In the genomic region with DNA sequence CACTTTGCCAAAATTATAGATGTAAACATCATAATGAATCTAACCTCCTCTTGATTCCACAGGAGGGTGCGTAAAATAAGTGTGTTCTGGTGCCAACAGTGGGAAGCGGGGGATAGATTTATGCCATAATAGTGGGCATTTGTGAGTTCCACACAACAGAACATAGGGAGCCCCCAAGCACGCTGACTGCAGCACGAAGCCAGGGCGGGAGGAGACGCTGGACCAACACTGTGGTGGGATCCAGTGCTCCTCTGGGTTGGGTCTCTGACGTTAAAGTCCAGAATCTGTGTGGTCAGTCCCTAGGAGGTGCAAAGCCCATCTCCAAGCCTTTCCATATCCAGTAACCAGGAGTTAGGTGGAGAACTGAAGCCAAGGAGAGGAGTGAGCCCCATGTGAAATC, we compare ENCODE assay signal across 32 cellular contexts. TPM values are rescaled to one million over a fixed set of nuclear protein-coding genes. Genes with fewer than 3 reads are reported as not detected.
"Had no signal": no experiment of that assay in that cellular context is flagged by ENCODE, and none has a peak within 500 bp of the region (broad histone marks: within the 10 kb centered on the region; RNA-seq: fewer than 3 reads in every experiment).

No MANE protein-coding gene starts in this region.

- H3K27ac Mint-ChIP-seq: immature natural killer cell; memory B cell; naive thymus-derived CD8-positive, alpha-beta T cell; nephron; progenitor cell of endocrine pancreas; stimulated activated naive B cell treated with anti-CD40 and anti-IgM and Interleukin-4, amounts not matched to agents 10 μg/mL and 1 μg/mL and 100 μg/mL, for 72 hours had no signal

- H3K4me1 Mint-ChIP-seq: immature natural killer cell; memory B cell; naive thymus-derived CD8-positive, alpha-beta T cell; neural crest cell; stimulated activated naive B cell treated with anti-CD40 and anti-IgM and Interleukin-4, amounts not matched to agents 10 μg/mL and 1 μg/mL and 100 μg/mL, for 72 hours had no signal

- H3K9me3 ChIP-seq: heart left ventricle, left ventricle myocardium inferior, neutrophil, ovary, right atrium auricular region, right lobe of liver, stomach, testis, thyroid gland, transverse colon, upper lobe of right lung had no signal

- H3K9me3 Mint-ChIP-seq: immature natural killer cell; memory B cell; naive thymus-derived CD8-positive, alpha-beta T cell; nephron; stimulated activated naive B cell treated with anti-CD40 and anti-IgM and Interleukin-4, amounts not matched to agents 10 μg/mL and 1 μg/mL and 100 μg/mL, for 72 hours had no signal

- H3K4me1 ChIP-seq: heart left ventricle, left ventricle myocardium inferior, right atrium auricular region, right lobe of liver, stomach, testis, transverse colon, upper lobe of right lung had no signal

- H3K36me3 ChIP-seq: heart left ventricle, left ventricle myocardium inferior, neutrophil, ovary, right atrium auricular region, right lobe of liver, stomach, thyroid gland, transverse colon, upper lobe of right lung had no signal

- H3K27me3 ChIP-seq: neutrophil, ovary, right atrium auricular region, right lobe of liver, stomach, testis, thyroid gland, transverse colon, upper lobe of right lung had no signal

- H3K4me3 ChIP-seq: heart left ventricle, left ventricle myocardium inferior, lung, ovary, right atrium auricular region, right lobe of liver, smooth muscle cell, stomach, testis, thyroid gland, transverse colon, upper lobe of right lung had no signal

- H3K4me2 ChIP-seq: smooth muscle cell had no signal

- H3K27ac ChIP-seq: heart left ventricle, left ventricle myocardium inferior, neutrophil, ovary, right atrium auricular region, right lobe of liver, stomach, testis, thyroid gland, transverse colon, upper lobe of right lung had no signal

- ATAC-seq: heart left ventricle; naive thymus-derived CD8-positive, alpha-beta T cell; right lobe of liver; stimulated activated naive B cell treated with anti-CD40 and anti-IgM and Interleukin-4, amounts not matched to agents 10 μg/mL and 1 μg/mL and 100 μg/mL, for 72 hours; stimulated activated naive CD8-positive, alpha-beta T cell treated with anti-CD3 and anti-CD28 coated beads, Interleukin-15, Interleukin-2, amounts not matched to agents 100 U/mL and 50 U/mL, for 24 hours; upper lobe of right lung had no signal

- DNase-seq: heart left ventricle; hypothalamus; immature natural killer cell; left ventricle myocardium inferior; naive thymus-derived CD8-positive, alpha-beta T cell; occipital lobe; ovary; stimulated activated CD4-positive, alpha-beta T cell treated with anti-CD3 and anti-CD28 coated beads, Interleukin-12 subunit alpha, Interleukin-12 subunit beta, amount 100 ng/mL, for 4 hours; stimulated activated CD4-positive, alpha-beta T cell treated with anti-CD3 and anti-CD28 coated beads, Interleukin-15, amount 100 ng/mL, for 24 hours; stimulated activated CD4-positive, alpha-beta T cell treated with anti-CD3 and anti-CD28 coated beads, Interleukin-2, amount 100 ng/mL, for 24 hours; stimulated activated CD4-positive, alpha-beta T cell treated with anti-CD3 and anti-CD28 coated beads, Interleukin-4, amount 100 ng/mL, for 1 hour; stimulated activated naive B cell treated with anti-CD40 and anti-IgM and Interleukin-4, amounts not matched to agents 10 μg/mL and 1 μg/mL and 100 μg/mL, for 72 hours; stimulated activated naive CD8-positive, alpha-beta T cell treated with anti-CD3 and anti-CD28 coated beads, Interleukin-15, Interleukin-2, amounts not matched to agents 100 U/mL and 50 U/mL, for 24 hours; stomach; testis; thyroid gland; transverse colon; upper lobe of right lung had no signal

- H3K4me3 Mint-ChIP-seq: immature natural killer cell; memory B cell; naive thymus-derived CD8-positive, alpha-beta T cell; nephron; neural crest cell; stimulated activated naive B cell treated with anti-CD40 and anti-IgM and Interleukin-4, amounts not matched to agents 10 μg/mL and 1 μg/mL and 100 μg/mL, for 72 hours had no signal

- H3K36me3 Mint-ChIP-seq: immature natural killer cell; memory B cell; naive thymus-derived CD8-positive, alpha-beta T cell; stimulated activated naive B cell treated with anti-CD40 and anti-IgM and Interleukin-4, amounts not matched to agents 10 μg/mL and 1 μg/mL and 100 μg/mL, for 72 hours had no signal

RNA-seq across cellular contexts. Expression of a gene that starts 1.8 kb away (rescaled TPM):
- total RNA-seq: heart left ventricle; kidney epithelial cell; left ventricle myocardium inferior; lung; mucosa of gallbladder; naive thymus-derived CD8-positive, alpha-beta T cell; neural crest cell; ovary; progenitor cell of endocrine pancreas; pulmonary artery endothelial cell; renal cortical epithelial cell; right atrium auricular region; right lobe of liver; skeletal muscle tissue; smooth muscle cell; stomach; transverse colon; upper lobe of right lung had no signal
- polyA plus RNA-seq: heart left ventricle; immature natural killer cell; lung; naive thymus-derived CD8-positive, alpha-beta T cell; ovary; smooth muscle cell; stomach had no signal

RNA-seq across cellular contexts. Expression of a gene that starts 32.0 kb away (rescaled TPM):
- total RNA-seq: heart left ventricle; kidney epithelial cell; left ventricle myocardium inferior; lung; naive thymus-derived CD8-positive, alpha-beta T cell; neural crest cell; occipital lobe; pulmonary artery endothelial cell; renal cortical epithelial cell; right atrium auricular region; skeletal muscle tissue; smooth muscle cell; thyroid gland; transverse colon; upper lobe of right lung had no signal
- polyA plus RNA-seq: heart left ventricle; immature natural killer cell; lung; naive thymus-derived CD8-positive, alpha-beta T cell; ovary; smooth muscle cell had no signal
